ENCODE assay signal across 28 cellular contexts in the genomic region with DNA sequence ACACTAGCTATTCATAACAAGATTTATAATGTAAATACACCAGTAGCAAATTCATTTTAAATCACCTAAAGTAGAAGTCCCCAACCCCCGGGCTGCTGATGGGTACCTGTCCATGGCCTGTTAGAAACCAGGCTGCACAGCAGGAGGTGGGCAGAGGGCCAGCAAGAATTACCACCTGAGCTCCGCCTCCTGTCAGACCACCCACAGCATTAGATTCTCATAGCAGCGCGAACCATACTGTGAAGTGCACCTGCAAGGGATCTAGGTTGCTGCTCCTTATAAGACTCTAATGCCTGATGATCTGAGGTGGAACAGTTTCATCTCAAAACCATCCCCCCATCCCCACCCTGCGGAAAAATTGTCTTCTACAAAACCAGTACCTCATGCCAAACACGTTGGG.
DNase-seq lines count a peak whose midpoint lies in the region; ATAC-seq and TF ChIP-seq lines count a peak whose summit lies in the region.
"Had no signal": no experiment of that assay in that cellular context is flagged by ENCODE, and none has a peak within 500 bp of the region (broad histone marks: within the 10 kb centered on the region; RNA-seq: fewer than 3 reads in every experiment).

No MANE protein-coding gene starts in this region.

- DNase-seq in NCI-H1105 treated with DMSO at 0.1 percent for 48 hours (lab: John Stamatoyannopoulos, UW) (peak; percentile 6), NCI-H1105 (lab: John Stamatoyannopoulos, UW) (no peak), NCI-H82 (lab: John Stamatoyannopoulos, UW) (peak; percentile 18), NCI-H82 treated with DMSO at 0.1 percent for 48 hours (lab: John Stamatoyannopoulos, UW; ENCODE audit: unreplicated experiment) (no peak), iPS DF 19.7 (ENCODE audit: low read depth, low spot score) (peak; percentile 20), Right ventricle myocardium superior (no peak), osteoblast (ENCODE audit: insufficient read length, low spot score, missing footprints) (no peak)
- DNase-seq in activated CD4-positive, alpha-beta T cell treated with anti-CD3 and anti-CD28 coated beads, Interleukin-2, amount 50 U/mL, for 1 hour = no peak
- DNase-seq: 8988T; Calu3; CD8-positive, alpha-beta T cell; DMS53; GF-D8; MG63; NCI-H1048; NCI-H187; NCI-H226; NCI-H524 treated with DMSO at 0.1 percent for 48 hours; PC-9; RPMI8226; SHP77 treated with DMSO at 0.1 percent for 48 hours; SW 1271; T-helper 17 cell had no signal

- no peak overlapping the region for H3K4me3 ChIP-seq in osteoblast (ENCODE audit: insufficient read depth, low read length)
- H3K4me3 ChIP-seq: BLaER1 treated with 17β-estradiol and CSF1 and Interleukin-3, amounts not matched to agents 10 nM and 100 nM; HAP-1; K562; MG63; PC-9; SK-N-MC had no signal

- no peak for TF ChIP-seq CTCF in osteoblast (IDR thresholded peaks at IDR 0.05; ENCODE audit: extremely low read depth, low read depth, low read length)

- H3K79me2 ChIP-seq in osteoblast (ENCODE audit: insufficient read depth, low read length) = no peaks in the 10 kb centered on the region

- H4K20me1 ChIP-seq in osteoblast (ENCODE audit: insufficient read depth, low read length) = no peaks in the 10 kb centered on the region
- H4K20me1 ChIP-seq: BLaER1 treated with 17β-estradiol and CSF1 and Interleukin-3, amounts not matched to agents 10 nM and 100 nM had no signal

- no peak overlapping the region for H3K4me2 ChIP-seq in osteoblast (ENCODE audit: insufficient read depth, low read length)
- H3K4me2 ChIP-seq: BLaER1 treated with 17β-estradiol and CSF1 and Interleukin-3, amounts not matched to agents 10 nM and 100 nM; PC-9 had no signal

- intact Hi-C loops in Right ventricle myocardium superior (cut with DNase I) = no loop called here

- no peak for ATAC-seq in Right ventricle myocardium superior (ENCODE audit: poor library complexity)
- ATAC-seq: CD8-positive, alpha-beta T cell; HepG2; K562; T-helper 17 cell had no signal

- H3K4me1 ChIP-seq in osteoblast (ENCODE audit: insufficient read depth, low read length) = no peaks in the 10 kb centered on the region
- H3K4me1 ChIP-seq: BLaER1 treated with 17β-estradiol and CSF1 and Interleukin-3, amounts not matched to agents 10 nM and 100 nM; HAP-1 had no signal

- H3K36me3 ChIP-seq in osteoblast (ENCODE audit: insufficient read depth, low read length) = no peaks in the 10 kb centered on the region
- H3K36me3 ChIP-seq: HAP-1, MG63 had no signal

- H2AFZ ChIP-seq in osteoblast (ENCODE audit: low read length) = no peak overlapping the region
- H2AFZ ChIP-seq: PC-9 had no signal

- no peak overlapping the region for H3K27ac ChIP-seq in osteoblast (ENCODE audit: low read depth, low read length)
- H3K27ac ChIP-seq: BLaER1 treated with 17β-estradiol and CSF1 and Interleukin-3, amounts not matched to agents 10 nM and 100 nM; PC-9; SK-N-MC had no signal

- no peaks in the 10 kb centered on the region for H3K27me3 ChIP-seq in osteoblast (ENCODE audit: insufficient read depth, low read length)
- H3K27me3 ChIP-seq: BLaER1 treated with 17β-estradiol and CSF1 and Interleukin-3, amounts not matched to agents 10 nM and 100 nM; MG63 had no signal

- no peaks in the 10 kb centered on the region for H3K9me3 ChIP-seq in osteoblast (ENCODE audit: low read depth, low read length)
- H3K9me3 ChIP-seq: BLaER1 treated with 17β-estradiol and CSF1 and Interleukin-3, amounts not matched to agents 10 nM and 100 nM; HAP-1; MG63 had no signal

Comparison
In these comparisons a context has a peak if more than half of its experiments do, and no peak if none do; other contexts are left out.
1. DNase-seq: peak in NCI-H1105 treated with DMSO at 0.1 percent for 48 hours (single experiment), NCI-H82 (single experiment) and iPS DF 19.7 (single experiment); none in NCI-H1105 (single experiment), NCI-H82 treated with DMSO at 0.1 percent for 48 hours (single experiment), Right ventricle myocardium superior (single experiment), osteoblast (single experiment) and activated CD4-positive, alpha-beta T cell treated with anti-CD3 and anti-CD28 coated beads, Interleukin-2, amount 50 U/mL, for 1 hour (single experiment).